Comparison of ENCODE assay signal across 27 cellular contexts in genomic region chr15:78079296-78080087, GRCh38. TPM values are rescaled to one million over a fixed set of nuclear protein-coding genes. Genes with fewer than 3 reads are reported as not detected.
DNase-seq lines count a peak whose midpoint lies in the region; ATAC-seq, FAIRE-seq and TF ChIP-seq lines count a peak whose summit lies in the region.
"Had no signal": no experiment of that assay in that cellular context is flagged by ENCODE, and none has a peak within 500 bp of the region (broad histone marks: within the 10 kb centered on the region; RNA-seq: fewer than 3 reads in every experiment).

No MANE protein-coding gene starts in this region.

- H3K9me3 ChIP-seq in CD4-positive, CD25-positive, alpha-beta regulatory T cell (ENCODE audit: control insufficient read depth in 2 of 2, low read length in 2 of 2): no peaks in the 10 kb centered on the region
- H3K9me3 ChIP-seq in CD4-positive, alpha-beta memory T cell (ENCODE audit: control insufficient read depth in 1 of 2, low read length in 2 of 2): no peaks in the 10 kb centered on the region
- H3K9me3 ChIP-seq in naive thymus-derived CD4-positive, alpha-beta T cell (ENCODE audit: control insufficient read depth in 2 of 3, low read length in 3 of 3): no peaks in the 10 kb centered on the region

- POLR2A ChIA-PET in CD4-positive, alpha-beta memory T cell (lab: Charles Lee; ENCODE audit: partially characterized antibody): interaction anchor here (1.0 to 16.7 kb wide), 4 partner anchors 10 to 32 kb away, joined by 3 to 984 read pairs (median 4); no protein-coding TSS in a partner anchor
- POLR2A ChIA-PET in naive thymus-derived CD4-positive, alpha-beta T cell (lab: Charles Lee): interaction anchor here (0.6 to 15.7 kb wide), 3 partner anchors 18 to 44 kb away, joined by 3 to 292 read pairs (median 4); no protein-coding TSS in a partner anchor

- TF ChIP-seq CTCF in D721Med (IDR thresholded peaks at IDR 0.05; ENCODE audit: insufficient read depth, missing control alignments): no peak
- no peak for TF ChIP-seq CTCF in endothelial cell (IDR thresholded peaks at IDR 0.05; ENCODE audit: unreplicated experiment)

- peaks cover 8 to 31% (median 22%) of the 10 kb centered on the region in 4 donors for H3K4me1 Mint-ChIP-seq in CD4-positive, CD25-positive, alpha-beta regulatory T cell
- H3K4me1 Mint-ChIP-seq in CD4-positive, alpha-beta memory T cell: peaks cover 14 to 41% (median 28%) of the 10 kb centered on the region in 4 donors
- H3K4me1 Mint-ChIP-seq in activated T-helper 17 cell treated with anti-CD3 and anti-CD28 coated beads, Interleukin-2, amount 50 U/mL, for 72 hours: peaks cover 19% of the 10 kb centered on the region
- H3K4me1 Mint-ChIP-seq in naive thymus-derived CD4-positive, alpha-beta T cell: peaks cover 20 to 53% (median 27%) of the 10 kb centered on the region in 7 donors
- H3K4me1 Mint-ChIP-seq in endothelial cell (ENCODE audit: unreplicated experiment): peaks cover 17% of the 10 kb centered on the region

- DNase-seq in CD4-positive, CD25-positive, alpha-beta regulatory T cell: no peak
- DNase-seq in CD4-positive, alpha-beta memory T cell: no peak
- no peak for DNase-seq in naive thymus-derived CD4-positive, alpha-beta T cell
- DNase-seq in D721Med (ENCODE audit: insufficient read length, low spot score): no peak
- DNase-seq in endothelial cell (ENCODE audit: low spot score): no peak
- no peak for DNase-seq in RKO (ENCODE audit: low spot score)
- DNase-seq: activated B cell treated with CpG ODN at 0.5 μM for 24 hours; activated CD4-positive, alpha-beta T cell treated with anti-CD3 and anti-CD28 coated beads, Interleukin-2, amount 50 U/mL, for 48 hours; activated T-cell treated with anti-CD3 and anti-CD28 coated beads, Interleukin-2, amount 50 U/mL, for 4 hours; DMS153; GF-D8; GM23248; NCI-H1694 treated with DMSO at 0.1 percent for 48 hours; NCI-H2227 treated with DMSO at 0.1 percent for 48 hours; NCI-H82; stimulated activated CD4-positive, alpha-beta T cell treated with anti-CD3 and anti-CD28 coated beads, Interleukin-15, amount 100 ng/mL, for 24 hours; T1000 had no signal

- CTCF ChIA-PET in CD4-positive, alpha-beta memory T cell (lab: Charles Lee; ENCODE audit: partially characterized antibody): interaction anchor here (0.7 to 2.5 kb wide), 5 partner anchors 10 to 80 kb away, joined by 4 to 15 read pairs (median 5); no protein-coding TSS in a partner anchor
- CTCF ChIA-PET in naive thymus-derived CD4-positive, alpha-beta T cell (lab: Charles Lee): interaction anchor here (1.2 to 1.4 kb wide), 2 partner anchors 29 to 45 kb away, joined by 4 to 7 read pairs; no protein-coding TSS in a partner anchor

- peak overlapping the region in 2 of 3 donors; percentile 65 to 81 for H3K27ac Mint-ChIP-seq in CD4-positive, CD25-positive, alpha-beta regulatory T cell
- peak overlapping the region in 6 of 7 donors; percentile 17 to 89 (median 58) for H3K27ac Mint-ChIP-seq in CD4-positive, alpha-beta memory T cell
- peak overlapping the region; percentile 18 for H3K27ac Mint-ChIP-seq in activated T-helper 17 cell treated with anti-CD3 and anti-CD28 coated beads, Interleukin-2, amount 50 U/mL, for 72 hours
- peak overlapping the region in 7 of 9 donors; percentile 37 to 90 (median 59) for H3K27ac Mint-ChIP-seq in naive thymus-derived CD4-positive, alpha-beta T cell
- no peak overlapping the region for H3K27ac Mint-ChIP-seq in endothelial cell (ENCODE audit: unreplicated experiment)
- H3K27ac Mint-ChIP-seq: activated B cell treated with CpG ODN at 0.5 μM for 24 hours; activated naive CD4-positive, alpha-beta T cell treated with anti-CD3 and anti-CD28 coated beads, Interleukin-2, amount 50 U/mL, for 24 hours; memory B cell; stimulated activated naive CD8-positive, alpha-beta T cell treated with anti-CD3 and anti-CD28 coated beads, Interleukin-15, Interleukin-2, amounts not matched to agents 100 ng/mL and 50 ng/mL, for 24 hours had no signal

- peaks cover 0 to 3% (median 0%) of the 10 kb centered on the region in 7 donors for H3K9me3 Mint-ChIP-seq in CD4-positive, CD25-positive, alpha-beta regulatory T cell
- no peaks in the 10 kb centered on the region for H3K9me3 Mint-ChIP-seq in CD4-positive, alpha-beta memory T cell
- H3K9me3 Mint-ChIP-seq in activated T-helper 17 cell treated with anti-CD3 and anti-CD28 coated beads, Interleukin-2, amount 50 U/mL, for 72 hours: no peaks in the 10 kb centered on the region
- H3K9me3 Mint-ChIP-seq in naive thymus-derived CD4-positive, alpha-beta T cell: no peaks in the 10 kb centered on the region
- no peaks in the 10 kb centered on the region for H3K9me3 Mint-ChIP-seq in endothelial cell (ENCODE audit: unreplicated experiment)
- H3K9me3 Mint-ChIP-seq: activated B cell treated with CpG ODN at 0.5 μM for 24 hours; activated naive CD4-positive, alpha-beta T cell treated with anti-CD3 and anti-CD28 coated beads, Interleukin-2, amount 50 U/mL, for 24 hours; activated T-cell treated with anti-CD3 and anti-CD28 coated beads, Interleukin-2, amount 50 U/mL, for 4 hours; CD14-positive monocyte; memory B cell; stimulated activated naive CD8-positive, alpha-beta T cell treated with anti-CD3 and anti-CD28 coated beads, Interleukin-15, Interleukin-2, amounts not matched to agents 100 ng/mL and 50 ng/mL, for 24 hours had no signal

- intact Hi-C loops in CD4-positive, alpha-beta memory T cell (cut with micrococcal nuclease): no loop called here
- intact Hi-C loops in naive thymus-derived CD4-positive, alpha-beta T cell (cut with micrococcal nuclease): loop anchor here in 1 of 2 donors (5.0 kb wide), 2 partner anchors 68 to 358 kb away; partner anchors contain the start of genes IDH3A and IREB2

- H3K4me3 Mint-ChIP-seq in CD4-positive, CD25-positive, alpha-beta regulatory T cell: peak overlapping the region; percentile 10 to 85 (median 60)
- H3K4me3 Mint-ChIP-seq in CD4-positive, alpha-beta memory T cell: peak overlapping the region in 5 of 8 donors; percentile 23 to 87 (median 30)
- peak overlapping the region; percentile 2 for H3K4me3 Mint-ChIP-seq in activated T-helper 17 cell treated with anti-CD3 and anti-CD28 coated beads, Interleukin-2, amount 50 U/mL, for 72 hours
- H3K4me3 Mint-ChIP-seq in naive thymus-derived CD4-positive, alpha-beta T cell: peak overlapping the region in 4 of 10 donors; percentile 6 to 48 (median 29)
- no peak overlapping the region for H3K4me3 Mint-ChIP-seq in endothelial cell (ENCODE audit: unreplicated experiment)
- H3K4me3 Mint-ChIP-seq: activated B cell treated with CpG ODN at 0.5 μM for 24 hours; activated naive CD4-positive, alpha-beta T cell treated with anti-CD3 and anti-CD28 coated beads, Interleukin-2, amount 50 U/mL, for 24 hours; activated T-cell treated with anti-CD3 and anti-CD28 coated beads, Interleukin-2, amount 50 U/mL, for 4 hours; memory B cell; stimulated activated naive CD8-positive, alpha-beta T cell treated with anti-CD3 and anti-CD28 coated beads, Interleukin-15, Interleukin-2, amounts not matched to agents 100 ng/mL and 50 ng/mL, for 24 hours had no signal

- H3K36me3 Mint-ChIP-seq in CD4-positive, CD25-positive, alpha-beta regulatory T cell: no peaks in the 10 kb centered on the region
- peaks cover 9 to 12% of the 10 kb centered on the region in 2 donors for H3K36me3 Mint-ChIP-seq in CD4-positive, alpha-beta memory T cell
- H3K36me3 Mint-ChIP-seq in activated T-helper 17 cell treated with anti-CD3 and anti-CD28 coated beads, Interleukin-2, amount 50 U/mL, for 72 hours (ENCODE audit: low read depth): peaks cover 13% of the 10 kb centered on the region
- H3K36me3 Mint-ChIP-seq in naive thymus-derived CD4-positive, alpha-beta T cell: peaks cover 0 to 8% (median 3%) of the 10 kb centered on the region in 5 donors
- H3K36me3 Mint-ChIP-seq in endothelial cell (ENCODE audit: low read depth, unreplicated experiment): peaks cover 4% of the 10 kb centered on the region
- H3K36me3 Mint-ChIP-seq: memory B cell had no signal

- H3K4me3 ChIP-seq in CD4-positive, CD25-positive, alpha-beta regulatory T cell (ENCODE audit: low read depth, low read length): no peak overlapping the region
- no peak overlapping the region for H3K4me3 ChIP-seq in CD4-positive, alpha-beta memory T cell (ENCODE audit: low read length in 2 of 2)
- no peak overlapping the region for H3K4me3 ChIP-seq in naive thymus-derived CD4-positive, alpha-beta T cell (ENCODE audit: low read length)
- H3K4me3 ChIP-seq: dorsolateral prefrontal cortex, GM23248 had no signal

- H3K4me1 ChIP-seq in CD4-positive, CD25-positive, alpha-beta regulatory T cell (ENCODE audit: control insufficient read depth, insufficient read depth, low read length, poor library complexity, severe bottlenecking): peaks cover 29% of the 10 kb centered on the region
- peaks cover 26% of the 10 kb centered on the region for H3K4me1 ChIP-seq in CD4-positive, alpha-beta memory T cell (ENCODE audit: insufficient read depth, low read length)
- peaks cover 16 to 19% of the 10 kb centered on the region in 2 donors for H3K4me1 ChIP-seq in naive thymus-derived CD4-positive, alpha-beta T cell (ENCODE audit: control insufficient read depth in 2 of 2, insufficient read depth in 2 of 2, low read length in 2 of 2)

- no peaks in the 10 kb centered on the region for H3K27me3 ChIP-seq in CD4-positive, CD25-positive, alpha-beta regulatory T cell (ENCODE audit: control insufficient read depth, insufficient read depth, low read length)
- no peaks in the 10 kb centered on the region for H3K27me3 ChIP-seq in CD4-positive, alpha-beta memory T cell (ENCODE audit: insufficient read depth, low read length)
- no peaks in the 10 kb centered on the region for H3K27me3 ChIP-seq in naive thymus-derived CD4-positive, alpha-beta T cell (ENCODE audit: control insufficient read depth in 2 of 2, insufficient read depth in 2 of 2, low read length in 2 of 2)
- H3K27me3 ChIP-seq: dorsolateral prefrontal cortex had no signal

- FAIRE-seq in D721Med (lab: Jason Lieb, UNC): no peak

- H3K36me3 ChIP-seq in CD4-positive, CD25-positive, alpha-beta regulatory T cell (ENCODE audit: control insufficient read depth, insufficient read depth, low read length): no peaks in the 10 kb centered on the region
- no peaks in the 10 kb centered on the region for H3K36me3 ChIP-seq in CD4-positive, alpha-beta memory T cell (ENCODE audit: insufficient read depth, low read length)
- H3K36me3 ChIP-seq in naive thymus-derived CD4-positive, alpha-beta T cell (ENCODE audit: control insufficient read depth in 2 of 3, insufficient read depth in 3 of 3, low read length in 3 of 3): peaks cover 0 to 5% (median 0%) of the 10 kb centered on the region in 3 experiments

- H3K27me3 Mint-ChIP-seq in CD4-positive, CD25-positive, alpha-beta regulatory T cell: no peaks in the 10 kb centered on the region
- no peaks in the 10 kb centered on the region for H3K27me3 Mint-ChIP-seq in CD4-positive, alpha-beta memory T cell
- no peaks in the 10 kb centered on the region for H3K27me3 Mint-ChIP-seq in activated T-helper 17 cell treated with anti-CD3 and anti-CD28 coated beads, Interleukin-2, amount 50 U/mL, for 72 hours
- H3K27me3 Mint-ChIP-seq in naive thymus-derived CD4-positive, alpha-beta T cell: no peaks in the 10 kb centered on the region
- peaks cover 4% of the 10 kb centered on the region for H3K27me3 Mint-ChIP-seq in endothelial cell (ENCODE audit: unreplicated experiment)
- H3K27me3 Mint-ChIP-seq: activated B cell treated with CpG ODN at 0.5 μM for 24 hours; activated naive CD4-positive, alpha-beta T cell treated with anti-CD3 and anti-CD28 coated beads, Interleukin-2, amount 50 U/mL, for 24 hours; memory B cell; stimulated activated naive CD8-positive, alpha-beta T cell treated with anti-CD3 and anti-CD28 coated beads, Interleukin-15, Interleukin-2, amounts not matched to agents 100 ng/mL and 50 ng/mL, for 24 hours had no signal

- no peak overlapping the region for H3K27ac ChIP-seq in CD4-positive, CD25-positive, alpha-beta regulatory T cell (ENCODE audit: insufficient read depth, low read length, poor library complexity, severe bottlenecking)
- no peak overlapping the region for H3K27ac ChIP-seq in CD4-positive, alpha-beta memory T cell (ENCODE audit: low read depth, low read length)
- no peak overlapping the region for H3K27ac ChIP-seq in naive thymus-derived CD4-positive, alpha-beta T cell (ENCODE audit: low read depth, low read length)
- H3K27ac ChIP-seq: dorsolateral prefrontal cortex, GM23248 had no signal

- no peak for ATAC-seq in CD4-positive, CD25-positive, alpha-beta regulatory T cell (ENCODE audit: low read depth in 2 of 2)
- ATAC-seq in activated T-helper 17 cell treated with anti-CD3 and anti-CD28 coated beads, Interleukin-2, amount 50 U/mL, for 72 hours (replicated peaks): no peak
- ATAC-seq in naive thymus-derived CD4-positive, alpha-beta T cell: no peak
- ATAC-seq: activated T-cell treated with anti-CD3 and anti-CD28 coated beads, Interleukin-2, amount 50 U/mL, for 4 hours; Right ventricle myocardium inferior; sciatic nerve had no signal

RNA-seq across cellular contexts. Expression of gene TBC1D2B, which starts 2.0 kb away (rescaled TPM):
- total RNA-seq in CD4-positive, CD25-positive, alpha-beta regulatory T cell: 117 TPM
- 10 to 100 TPM; 12.2 to 17.9 (median 15.4) TPM for polyA plus RNA-seq in CD4-positive, CD25-positive, alpha-beta regulatory T cell
- 100 to 1,000 TPM in 1 of 2 experiments, 10 to 100 TPM in 1; 98.1 to 114 TPM for total RNA-seq in CD4-positive, alpha-beta memory T cell
- polyA plus RNA-seq in CD4-positive, alpha-beta memory T cell: 10 to 100 TPM in 1 of 2 donors, 1 to 10 TPM in 1; 5.6 to 35.4 TPM
- 100 to 1,000 TPM in 1 of 2 donors, 10 to 100 TPM in 1; 86.1 to 109 TPM for total RNA-seq in activated T-helper 17 cell treated with anti-CD3 and anti-CD28 coated beads, Interleukin-2, amount 50 U/mL, for 72 hours
- 100 to 1,000 TPM in 2 of 5 experiments, 10 to 100 TPM in 3; 69.7 to 119 (median 86.1) TPM for total RNA-seq in naive thymus-derived CD4-positive, alpha-beta T cell
- 10 to 100 TPM in 1 of 2 donors, 1 to 10 TPM in 1; 7.4 to 14.5 TPM for polyA plus RNA-seq in naive thymus-derived CD4-positive, alpha-beta T cell
- 13.8 TPM for total RNA-seq in endothelial cell (ENCODE audit: unreplicated experiment)

RNA-seq across cellular contexts. Expression of gene SH2D7, which starts 12.9 kb away (rescaled TPM):
- total RNA-seq in CD4-positive, CD25-positive, alpha-beta regulatory T cell: not detected
- polyA plus RNA-seq in CD4-positive, CD25-positive, alpha-beta regulatory T cell: under 1 TPM in 1 of 4 donors, not detected in 3; 0.09 TPM
- not detected for total RNA-seq in CD4-positive, alpha-beta memory T cell
- polyA plus RNA-seq in CD4-positive, alpha-beta memory T cell: not detected
- not detected for total RNA-seq in activated T-helper 17 cell treated with anti-CD3 and anti-CD28 coated beads, Interleukin-2, amount 50 U/mL, for 72 hours
- total RNA-seq in naive thymus-derived CD4-positive, alpha-beta T cell: not detected
- polyA plus RNA-seq in naive thymus-derived CD4-positive, alpha-beta T cell: not detected
- not detected for total RNA-seq in endothelial cell (ENCODE audit: unreplicated experiment)
- total RNA-seq: activated B cell treated with CpG ODN at 0.5 μM for 24 hours; activated T-cell treated with anti-CD3 and anti-CD28 coated beads, Interleukin-2, amount 50 U/mL, for 4 hours; aorta; dorsolateral prefrontal cortex; GM23248; LHCN-M2; Right ventricle myocardium inferior; sciatic nerve had no signal
- polyA plus RNA-seq: CD14-positive monocyte, GM23248 had no signal

RNA-seq across cellular contexts. Expression of gene CIB2, which starts 51.8 kb away (rescaled TPM):
- 1.2 TPM for total RNA-seq in CD4-positive, CD25-positive, alpha-beta regulatory T cell
- 1 to 10 TPM in 3 of 4 donors, under 1 TPM in 1; 0.94 to 2.7 (median 1.9) TPM for polyA plus RNA-seq in CD4-positive, CD25-positive, alpha-beta regulatory T cell
- total RNA-seq in CD4-positive, alpha-beta memory T cell: 1 to 10 TPM; 1.0 to 1.7 TPM
- 1 to 10 TPM in 1 of 2 donors, under 1 TPM in 1; 0.56 to 2.2 TPM for polyA plus RNA-seq in CD4-positive, alpha-beta memory T cell
- 1 to 10 TPM in 1 of 2 donors, under 1 TPM in 1; 0.65 to 1.7 TPM for total RNA-seq in activated T-helper 17 cell treated with anti-CD3 and anti-CD28 coated beads, Interleukin-2, amount 50 U/mL, for 72 hours
- 1 to 10 TPM; 1.0 to 2.0 (median 1.7) TPM for total RNA-seq in naive thymus-derived CD4-positive, alpha-beta T cell
- 1 to 10 TPM; 1.8 to 2.1 TPM for polyA plus RNA-seq in naive thymus-derived CD4-positive, alpha-beta T cell
- 16.4 TPM for total RNA-seq in endothelial cell (ENCODE audit: unreplicated experiment)
